In the genomic region with DNA sequence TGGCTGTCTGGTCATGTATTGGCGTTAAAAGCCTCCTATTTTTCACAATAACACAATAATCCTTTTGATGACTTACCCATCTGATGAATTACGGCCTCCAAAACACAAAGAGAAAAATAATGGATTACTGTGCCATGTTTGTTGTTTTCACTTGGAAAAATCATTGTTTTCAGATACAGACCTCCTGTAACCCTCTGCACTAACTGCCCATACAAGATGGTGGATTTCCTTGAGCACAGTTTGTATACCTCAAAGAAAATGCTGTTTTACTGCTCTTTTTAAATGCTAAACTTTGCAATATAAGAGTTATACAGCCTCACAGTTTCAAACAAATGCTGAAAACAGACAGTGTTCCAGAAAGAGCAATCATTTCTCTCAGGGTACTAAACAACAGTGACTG, we compare ENCODE assay signal across 21 cellular contexts.
"Had no signal": no experiment of that assay in that cellular context is flagged by ENCODE, and none has a peak within 500 bp of the region (broad histone marks: within the 10 kb centered on the region; RNA-seq: fewer than 3 reads in every experiment).

No MANE protein-coding gene starts in this region.

- H3K27me3 Mint-ChIP-seq: activated CD4-positive, alpha-beta T cell treated with anti-CD3 and anti-CD28 coated beads for 36 hours; activated naive CD8-positive, alpha-beta T cell treated with anti-CD3 and anti-CD28 coated beads, Interleukin-2, amount 10 ng/mL, durations not matched to agents 7 days and 5 days had no signal

- H3K9me3 ChIP-seq: left lung, spleen, vagina had no signal

- H3K36me3 Mint-ChIP-seq: activated naive CD8-positive, alpha-beta T cell treated with anti-CD3 and anti-CD28 coated beads, Interleukin-2, amount 10 ng/mL, durations not matched to agents 7 days and 5 days; natural killer cell had no signal

- H3K4me1 ChIP-seq: foreskin keratinocyte, left lung, vagina had no signal

- H3K4me1 Mint-ChIP-seq: activated CD4-positive, alpha-beta T cell treated with anti-CD3 and anti-CD28 coated beads for 36 hours; natural killer cell had no signal

- H3K9me3 Mint-ChIP-seq: activated naive CD8-positive, alpha-beta T cell treated with anti-CD3 and anti-CD28 coated beads, Interleukin-2, amount 10 ng/mL, durations not matched to agents 7 days and 5 days; activated T-helper 1 cell treated with anti-CD3 and anti-CD28 coated beads, Interleukin-12 subunit alpha, Interleukin-12 subunit beta, Interleukin-2, Interleukin-4 antibody, amounts not matched to agents 30 ng/mL and 10 ng/mL and 1 ng/mL, durations not matched to agents 14 hours and 24 hours and 36 hours; natural killer cell; T-helper 2 cell treated with Interferon-gamma antibody and Interleukin-4, amounts not matched to agents 5 μg/mL and 100 μg/mL, for 36 hours had no signal

- H3K4me3 Mint-ChIP-seq: activated CD4-positive, alpha-beta T cell treated with anti-CD3 and anti-CD28 coated beads for 36 hours; activated naive CD8-positive, alpha-beta T cell treated with anti-CD3 and anti-CD28 coated beads, Interleukin-2, amount 10 ng/mL, durations not matched to agents 7 days and 5 days; activated T-helper 1 cell treated with anti-CD3 and anti-CD28 coated beads, Interleukin-12 subunit alpha, Interleukin-12 subunit beta, Interleukin-2, Interleukin-4 antibody, amounts not matched to agents 30 ng/mL and 10 ng/mL and 1 ng/mL, durations not matched to agents 14 hours and 24 hours and 36 hours; natural killer cell; T-helper 2 cell treated with Interferon-gamma antibody and Interleukin-4, amounts not matched to agents 5 μg/mL and 100 μg/mL, for 36 hours; WTC11 had no signal

- H3K4me3 ChIP-seq: left lung, spleen, vagina had no signal

- DNase-seq: activated CD4-positive, alpha-beta T cell treated with anti-CD3 and anti-CD28 coated beads for 36 hours; activated CD4-positive, alpha-beta T cell treated with anti-CD3 and anti-CD28 coated beads, Interleukin-2, amount 50 U/mL, for 48 hours; activated naive CD8-positive, alpha-beta T cell treated with anti-CD3 and anti-CD28 coated beads, Interleukin-2, amount 10 ng/mL, durations not matched to agents 7 days and 5 days; aorta; brain microvascular endothelial cell; effector CD8-positive, alpha-beta T cell; foreskin keratinocyte; glutamatergic neuron; kidney; left lung; natural killer cell; posterior cingulate gyrus; retina; spleen; stimulated activated naive CD4-positive, alpha-beta T cell; trophoblast cell had no signal

- H3K27ac ChIP-seq: brain microvascular endothelial cell, epithelial cell of prostate, foreskin keratinocyte, left lung, vagina had no signal

- H3K36me3 ChIP-seq: left lung, vagina had no signal

- H3K27ac Mint-ChIP-seq: activated CD4-positive, alpha-beta T cell treated with anti-CD3 and anti-CD28 coated beads for 36 hours; activated naive CD8-positive, alpha-beta T cell treated with anti-CD3 and anti-CD28 coated beads, Interleukin-2, amount 10 ng/mL, durations not matched to agents 7 days and 5 days; activated T-helper 1 cell treated with anti-CD3 and anti-CD28 coated beads, Interleukin-12 subunit alpha, Interleukin-12 subunit beta, Interleukin-2, Interleukin-4 antibody, amounts not matched to agents 30 ng/mL and 10 ng/mL and 1 ng/mL, durations not matched to agents 14 hours and 24 hours and 36 hours; natural killer cell; T-helper 2 cell treated with Interferon-gamma antibody and Interleukin-4, amounts not matched to agents 5 μg/mL and 100 μg/mL, for 36 hours; WTC11 had no signal

- H3K27me3 ChIP-seq: brain microvascular endothelial cell, foreskin keratinocyte, left lung, spleen, vagina had no signal
